ENCODE assay signal across 1 cellular context in genomic region chr1:85240659-85241058, GRCh38.
TF ChIP-seq lines count a peak whose summit lies in the region.

No MANE protein-coding gene starts in this region.

TF ChIP-seq in endothelial cell of umbilical vein, 7 proteins besides CTCF, POLR2A, EP300 and RAD21:
- TF ChIP-seq MYC (IDR thresholded peaks at IDR 0.05; ENCODE audit: low read depth, low read length) = no peak
- TF ChIP-seq JUN (IDR thresholded peaks at IDR 0.05; ENCODE audit: borderline replicate concordance, insufficient read depth, insufficient read length, low read depth) = no peak
- no peak for TF ChIP-seq EZH2 (IDR thresholded peaks at IDR 0.05; ENCODE audit: borderline replicate concordance, low read depth, low read length, severe bottlenecking)
- no peak for TF ChIP-seq POLR2AphosphoS5 (IDR thresholded peaks at IDR 0.05; ENCODE audit: insufficient read depth, low read depth, low read length)
- TF ChIP-seq GATA2 (IDR thresholded peaks at IDR 0.05; ENCODE audit: insufficient read depth, insufficient read length, low read depth, low read length) = no peak
